Comparison of ENCODE assay signal across 27 cellular contexts in the genomic region with DNA sequence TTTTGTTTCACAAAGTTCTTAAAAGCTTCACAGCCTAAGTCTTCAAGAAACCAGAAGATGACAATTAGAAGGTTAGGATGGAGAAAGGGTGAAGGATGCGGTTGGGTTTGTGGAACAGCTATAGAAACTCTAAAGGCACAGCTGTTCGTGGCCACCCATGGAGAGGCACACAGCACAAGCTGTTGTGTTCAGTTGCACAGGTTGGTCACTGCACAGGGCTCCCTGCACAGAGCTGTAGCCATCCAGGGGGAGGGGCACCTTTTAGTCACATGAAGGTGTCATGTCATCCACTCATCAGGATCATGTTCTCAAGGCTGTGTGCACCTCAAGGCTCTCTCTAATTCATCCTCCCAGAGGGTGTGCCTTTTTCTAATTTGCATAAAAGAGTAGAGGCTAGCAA.
"Had no signal": no experiment of that assay in that cellular context is flagged by ENCODE, and none has a peak within 500 bp of the region (broad histone marks: within the 10 kb centered on the region; RNA-seq: fewer than 3 reads in every experiment).

No MANE protein-coding gene starts in this region.

- ATAC-seq: effector memory CD8-positive, alpha-beta T cell; heart right ventricle; left ventricle myocardium superior; lower lobe of right lung; natural killer cell; psoas muscle; right cardiac atrium; stimulated activated effector memory CD8-positive, alpha-beta T cell treated with anti-CD3 and anti-CD28 coated beads, Interleukin-12 subunit alpha, Interleukin-12 subunit beta, amount 100 ng/mL, for 72 hours had no signal

- H3K9me3 Mint-ChIP-seq: effector memory CD8-positive, alpha-beta T cell; natural killer cell; stimulated activated effector memory CD8-positive, alpha-beta T cell treated with anti-CD3 and anti-CD28 coated beads, Interleukin-12 subunit alpha, Interleukin-12 subunit beta, amount 100 ng/mL, for 72 hours; type B pancreatic cell had no signal

- H3K27me3 ChIP-seq: ovary, thyroid gland had no signal

- H3K27ac Mint-ChIP-seq: effector memory CD8-positive, alpha-beta T cell; immature natural killer cell; natural killer cell; stimulated activated effector memory CD8-positive, alpha-beta T cell treated with anti-CD3 and anti-CD28 coated beads, Interleukin-12 subunit alpha, Interleukin-12 subunit beta, amount 100 ng/mL, for 72 hours; type B pancreatic cell had no signal

- H3K9me3 ChIP-seq: esophagus squamous epithelium, heart right ventricle, lower lobe of right lung, ovary, psoas muscle, sigmoid colon, stomach, thyroid gland had no signal

- H3K27ac ChIP-seq: esophagus squamous epithelium, heart right ventricle, lower lobe of right lung, ovary, psoas muscle, sigmoid colon, stomach, thyroid gland had no signal

- H3K36me3 ChIP-seq: esophagus squamous epithelium, heart right ventricle, lower lobe of right lung, ovary, sigmoid colon, stomach, thyroid gland had no signal

- DNase-seq: cortex of kidney; effector memory CD8-positive, alpha-beta T cell; erythroblast; esophagus squamous epithelium; foreskin melanocyte; glutamatergic neuron; heart right ventricle; hippocampal formation; immature natural killer cell; islet precursor cell; kidney glomerular epithelial cell; left ventricle myocardium superior; lower lobe of right lung; natural killer cell; occipital lobe; ovary; posterior cingulate gyrus; psoas muscle; right cardiac atrium; sigmoid colon; stimulated activated CD4-positive, alpha-beta T cell treated with anti-CD3 and anti-CD28 coated beads, Interleukin-2, amount 100 ng/mL, for 24 hours; stimulated activated CD4-positive, alpha-beta T cell treated with anti-CD3 and anti-CD28 coated beads, Interleukin-4, amount 100 ng/mL, for 24 hours; stimulated activated naive CD4-positive, alpha-beta T cell treated with Interleukin-2 at 50 U/mL for 16 hours; stomach; thyroid gland had no signal

- H3K4me3 Mint-ChIP-seq: effector memory CD8-positive, alpha-beta T cell; immature natural killer cell; natural killer cell; stimulated activated effector memory CD8-positive, alpha-beta T cell treated with anti-CD3 and anti-CD28 coated beads, Interleukin-12 subunit alpha, Interleukin-12 subunit beta, amount 100 ng/mL, for 72 hours; type B pancreatic cell had no signal

- H3K36me3 Mint-ChIP-seq: natural killer cell; stimulated activated effector memory CD8-positive, alpha-beta T cell treated with anti-CD3 and anti-CD28 coated beads, Interleukin-12 subunit alpha, Interleukin-12 subunit beta, amount 100 ng/mL, for 72 hours had no signal

- H3K4me3 ChIP-seq: lower lobe of right lung, ovary, psoas muscle, sigmoid colon, stomach, thyroid gland had no signal

- H3K4me1 ChIP-seq: lower lobe of right lung, psoas muscle had no signal
